Comparison of ENCODE assay signal across 8 cellular contexts in genomic region chr11:3037041-3037944, GRCh38. TPM values are rescaled to one million over a fixed set of nuclear protein-coding genes. Genes with fewer than 3 reads are reported as not detected.
DNase-seq lines count a peak whose midpoint lies in the region; ATAC-seq and TF ChIP-seq lines count a peak whose summit lies in the region.

No MANE protein-coding gene starts in this region.

- POLR2A ChIA-PET in AG04450 (lab: Yijun Ruan, JAX): interaction anchor here (1.4 kb wide), 1 partner anchor 54 kb away, joined by 3 read pairs; no protein-coding TSS in a partner anchor
- POLR2A ChIA-PET in activated CD8-positive, alpha-beta T cell treated with anti-CD3 and anti-CD28 coated beads for 36 hours (lab: Charles Lee): interaction anchor here (0.7 to 2.4 kb wide), 4 partner anchors 11 to 74 kb away, joined by 3 to 11 read pairs (median 3); partner anchors contain the start of gene NAP1L4

- H3K27me3 ChIP-seq in AG04450 (ENCODE audit: control insufficient read depth, insufficient read depth, low read length) (no peaks in the 10 kb centered on the region), suprapubic skin (no peaks in the 10 kb centered on the region)

- intact Hi-C loops in activated CD8-positive, alpha-beta T cell treated with anti-CD3 and anti-CD28 coated beads for 36 hours (cut with micrococcal nuclease): no loop called here

- H3K4me1 Mint-ChIP-seq in activated CD8-positive, alpha-beta T cell treated with anti-CD3 and anti-CD28 coated beads for 36 hours (ENCODE audit: low read depth): peaks cover 17% of the 10 kb centered on the region
- no peaks in the 10 kb centered on the region for H3K4me1 Mint-ChIP-seq in mesothelial cell of epicardium

- H3K27ac ChIP-seq in AG04450 (ENCODE audit: low read depth, low read length) (no peak overlapping the region), epithelial cell of prostate (peak overlapping the region; percentile 69), suprapubic skin (peak overlapping the region; percentile 18)

- no peak for TF ChIP-seq POLR2A in suprapubic skin (IDR thresholded peaks at IDR 0.05)

- no peaks in the 10 kb centered on the region for H3K27me3 Mint-ChIP-seq in activated CD8-positive, alpha-beta T cell treated with anti-CD3 and anti-CD28 coated beads for 36 hours
- H3K27me3 Mint-ChIP-seq in mesothelial cell of epicardium (ENCODE audit: low read depth): no peaks in the 10 kb centered on the region

- TF ChIP-seq CTCF in AG04450 (IDR thresholded peaks at IDR 0.05; ENCODE audit: low read depth, low read length) (peak; percentile 81), mesothelial cell of epicardium (IDR thresholded peaks at IDR 0.05; ENCODE audit: unreplicated experiment) (peak; percentile 74), suprapubic skin (IDR thresholded peaks at IDR 0.05) (peak; percentile 62 to 65)
- peak; percentile 65 for TF ChIP-seq CTCF in activated CD8-positive, alpha-beta T cell treated with anti-CD3 and anti-CD28 coated beads for 36 hours (IDR thresholded peaks at IDR 0.05)

- CTCF ChIA-PET in AG04450 (lab: Charles Lee): interaction anchor here (0.8 to 6.8 kb wide), 18 partner anchors 8 to 380 kb away, joined by 3 to 61 read pairs (median 5); no protein-coding TSS in a partner anchor
- CTCF ChIA-PET in activated CD8-positive, alpha-beta T cell treated with anti-CD3 and anti-CD28 coated beads for 36 hours (lab: Charles Lee): interaction anchor here (0.6 to 5.1 kb wide), 19 partner anchors 8 to 503 kb away, joined by 3 to 49 read pairs (median 4); partner anchors contain the start of gene CARS1

- peaks cover 82% of the 10 kb centered on the region for H3K36me3 ChIP-seq in suprapubic skin

- H3K27ac Mint-ChIP-seq in activated CD8-positive, alpha-beta T cell treated with anti-CD3 and anti-CD28 coated beads for 36 hours: no peak overlapping the region
- no peak overlapping the region for H3K27ac Mint-ChIP-seq in mesothelial cell of epicardium

- peaks cover 59% of the 10 kb centered on the region for H3K36me3 Mint-ChIP-seq in activated CD8-positive, alpha-beta T cell treated with anti-CD3 and anti-CD28 coated beads for 36 hours (ENCODE audit: low read depth)
- peaks cover 15% of the 10 kb centered on the region for H3K36me3 Mint-ChIP-seq in mesothelial cell of epicardium

- DNase-seq in AG04450 (ENCODE audit: low read depth, low spot score) (peak; percentile 26), GM19238 (ENCODE audit: insufficient read length, low spot score) (peak; percentile 31), NCI-H345 treated with DMSO at 0.1 percent for 48 hours (lab: John Stamatoyannopoulos, UW; ENCODE audit: unreplicated experiment) (peak; percentile 19), epithelial cell of prostate (ENCODE audit: low read depth, low spot score) (no peak), mesothelial cell of epicardium (ENCODE audit: low spot score in 2 of 2, unreplicated experiment in 2 of 2) (peak; percentile 61 to 81), suprapubic skin (ENCODE audit: low spot score in 2 of 2) (peak in 1 of 2 donors; percentile 85)
- peak; percentile 70 for DNase-seq in activated CD8-positive, alpha-beta T cell treated with anti-CD3 and anti-CD28 coated beads for 36 hours

- no peaks in the 10 kb centered on the region for H3K9me3 ChIP-seq in AG04450 (ENCODE audit: control insufficient read depth, insufficient read depth, low read length)
- H3K9me3 ChIP-seq in suprapubic skin: no peaks in the 10 kb centered on the region

- no peaks in the 10 kb centered on the region for H3K9me3 Mint-ChIP-seq in activated CD8-positive, alpha-beta T cell treated with anti-CD3 and anti-CD28 coated beads for 36 hours
- H3K9me3 Mint-ChIP-seq in mesothelial cell of epicardium: no peaks in the 10 kb centered on the region

- ATAC-seq in activated CD8-positive, alpha-beta T cell treated with anti-CD3 and anti-CD28 coated beads for 36 hours: peak; percentile 75
- ATAC-seq in HG02870 (IDR thresholded peaks at IDR 0.05; ENCODE audit: unreplicated experiment): no peak

- 65% methylated on average over 18 of the region's 24 CpGs for WGBS in suprapubic skin

- TF ChIP-seq EP300 in suprapubic skin (IDR thresholded peaks at IDR 0.05): no peak

- no peak overlapping the region for H3K4me3 Mint-ChIP-seq in activated CD8-positive, alpha-beta T cell treated with anti-CD3 and anti-CD28 coated beads for 36 hours
- no peak overlapping the region for H3K4me3 Mint-ChIP-seq in mesothelial cell of epicardium

- H3K4me3 ChIP-seq in AG04450 (ENCODE audit: low read depth, low read length) (no peak overlapping the region), suprapubic skin (no peak overlapping the region)

- H3K4me1 ChIP-seq in suprapubic skin: peaks cover 21% of the 10 kb centered on the region

RNA-seq across cellular contexts. Expression of gene CARS1, which starts 19.9 kb away (rescaled TPM):
- 137 and 139 TPM in 2 replicates for polyA plus RNA-seq in AG04450 (2011; rRNA removed)
- 81.1 and 86.0 TPM in 2 replicates for polyA minus RNA-seq in AG04450 (2011; rRNA and poly(A)+ RNA removed)
- 10 to 100 TPM; 82.7 to 88.2 TPM for total RNA-seq in activated CD8-positive, alpha-beta T cell treated with anti-CD3 and anti-CD28 coated beads for 36 hours
- total RNA-seq in mesothelial cell of epicardium: 32.7 to 33.4 TPM (median 32.9 TPM) in 3 replicates
- 10 to 100 TPM; 38.1 to 66.5 (median 40.9) TPM for total RNA-seq in suprapubic skin

RNA-seq across cellular contexts. Expression of gene NAP1L4, which starts 45.2 kb away (rescaled TPM):
- polyA plus RNA-seq in AG04450 (2011; rRNA removed): 88.5 and 107 TPM in 2 replicates
- 49.5 and 56.6 TPM in 2 replicates for polyA minus RNA-seq in AG04450 (2011; rRNA and poly(A)+ RNA removed)
- total RNA-seq in activated CD8-positive, alpha-beta T cell treated with anti-CD3 and anti-CD28 coated beads for 36 hours: 100 to 1,000 TPM; 212 to 223 TPM
- total RNA-seq in mesothelial cell of epicardium (155 to 171 TPM (median 163 TPM) in 3 replicates), suprapubic skin (100 to 1,000 TPM in 2 of 4 donors, 10 to 100 TPM in 2; 70.7 to 150 (median 97.5) TPM)
